ENCODE assay signal across 22 cellular contexts in the genomic region with DNA sequence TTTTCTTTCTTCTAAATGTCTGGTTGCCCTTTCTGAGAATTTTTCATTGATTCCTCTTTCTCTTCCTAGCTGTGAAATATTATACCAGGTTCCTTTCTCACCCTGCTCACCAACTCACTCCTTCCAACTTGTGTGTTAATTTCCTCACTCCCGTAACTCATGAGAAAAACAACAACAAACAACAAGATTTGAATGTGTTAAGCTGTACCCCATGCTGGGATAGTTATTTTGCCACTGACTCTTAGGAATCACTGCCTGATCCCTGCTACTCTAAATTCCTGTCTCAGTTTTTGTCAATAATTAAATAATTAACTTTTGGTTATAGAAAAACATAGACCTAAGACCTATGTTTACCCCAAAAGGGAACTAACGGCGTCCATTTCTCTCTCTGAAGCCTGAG.
"Had no signal": no experiment of that assay in that cellular context is flagged by ENCODE, and none has a peak within 500 bp of the region (broad histone marks: within the 10 kb centered on the region; RNA-seq: fewer than 3 reads in every experiment).

No MANE protein-coding gene starts in this region.

- H2AFZ ChIP-seq: hepatocyte had no signal

- H3K27me3 ChIP-seq: colonic mucosa, left lung, upper lobe of left lung, uterus had no signal

- H3K27ac ChIP-seq: colonic mucosa, hepatocyte, left lung, spleen, tibial artery, upper lobe of left lung, uterus had no signal

- H3K4me3 ChIP-seq: colonic mucosa, hepatocyte, left lung, lung, spleen, tibial artery, upper lobe of left lung, uterus had no signal

- ATAC-seq: left lung; sciatic nerve; stimulated activated memory B cell treated with anti-CD40 and anti-IgM and Interleukin-4, amounts not matched to agents 10 μg/mL and 1 μg/mL and 100 μg/mL, for 72 hours had no signal

- H3K9me3 ChIP-seq: colonic mucosa, left lung, spleen, tibial artery, upper lobe of left lung, uterus had no signal

- H3K36me3 ChIP-seq: colonic mucosa, left lung, spleen, tibial artery, upper lobe of left lung, uterus had no signal

- H3K4me1 ChIP-seq: colonic mucosa, left lung, spleen, tibial artery, upper lobe of left lung, uterus had no signal

- FAIRE-seq: endothelial cell of umbilical vein, keratinocyte had no signal

- H3K4me2 ChIP-seq: hepatocyte had no signal

- H3K79me2 ChIP-seq: hepatocyte had no signal

- DNase-seq: colonic mucosa; dermis blood vessel endothelial cell; foreskin melanocyte; head of caudate nucleus; immature natural killer cell; left lung; mesenchymal stem cell; naive B cell; posterior cingulate gyrus; spleen; stimulated activated CD4-positive, alpha-beta T cell treated with anti-CD3 and anti-CD28 coated beads, Interleukin-15, amount 100 ng/mL, for 24 hours; stimulated activated CD4-positive, alpha-beta T cell treated with anti-CD3 and anti-CD28 coated beads, Interleukin-1b, Interleukin-23, amount 100 ng/mL, for 48 hours; stimulated activated CD4-positive, alpha-beta T cell treated with anti-CD3 and anti-CD28 coated beads, Interleukin-4, amount 100 ng/mL, for 24 hours; tibial artery; upper lobe of left lung; uterus had no signal
